Comparison of ENCODE assay signal across 8 cellular contexts in the genomic region with DNA sequence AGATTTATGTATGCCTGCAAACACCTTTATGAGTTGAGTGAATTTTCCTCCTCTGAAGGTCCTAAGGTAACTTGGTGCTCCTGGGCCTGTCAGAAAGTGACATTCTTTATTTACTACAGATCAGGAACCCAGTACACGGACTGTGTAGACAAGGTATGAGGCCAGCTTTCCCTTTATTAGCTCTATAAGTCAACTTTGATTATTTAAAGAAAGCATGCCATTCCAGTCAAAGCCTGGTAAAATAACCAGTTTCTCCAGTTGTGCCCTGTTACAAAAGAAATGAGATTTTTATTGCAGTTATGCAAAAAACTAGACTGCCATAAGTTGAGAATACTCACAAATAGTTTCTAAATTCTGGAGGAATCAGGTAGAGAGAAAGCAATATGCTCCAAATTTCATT.
"Had no signal": no experiment of that assay in that cellular context is flagged by ENCODE, and none has a peak within 500 bp of the region (broad histone marks: within the 10 kb centered on the region; RNA-seq: fewer than 3 reads in every experiment).

No MANE protein-coding gene starts in this region.

- H2AFZ ChIP-seq: GM23248 had no signal

- H3K9me3 ChIP-seq: HAP-1 had no signal

- H3K4me2 ChIP-seq: KMS-11 had no signal

- H3K4me3 ChIP-seq: GM23248, HAP-1 had no signal

- H3K4me1 ChIP-seq: HAP-1 had no signal

- H3K27ac ChIP-seq: GM23248, KMS-11 had no signal

- DNase-seq: GM23248, GOT3, H7, KBM-7 had no signal

- ATAC-seq: HCT116, HepG2 had no signal

- H3K36me3 ChIP-seq: HAP-1 had no signal

- H3K9ac ChIP-seq: GM23248, KMS-11 had no signal
